Comparison of ENCODE assay signal across 24 cellular contexts in genomic region chr15:79740581-79740980, GRCh38.
"Had no signal": no experiment of that assay in that cellular context is flagged by ENCODE, and none has a peak within 500 bp of the region (broad histone marks: within the 10 kb centered on the region; RNA-seq: fewer than 3 reads in every experiment).

No MANE protein-coding gene starts in this region.

- DNase-seq: dermis blood vessel endothelial cell; effector memory CD4-positive, alpha-beta T cell; foreskin keratinocyte; heart left ventricle; left cardiac atrium; left lung; mesenchymal stem cell; mucosa of descending colon; naive B cell; pancreas; right lobe of liver; small intestine; stimulated activated CD4-positive, alpha-beta T cell treated with anti-CD3 and anti-CD28 coated beads, Interleukin-15, amount 100 ng/mL, for 24 hours; stimulated activated CD4-positive, alpha-beta T cell treated with anti-CD3 and anti-CD28 coated beads, Interleukin-2, amount 100 ng/mL, for 48 hours; stimulated activated naive B cell treated with anti-CD40 and anti-IgM and Interleukin-4, amounts not matched to agents 10 μg/mL and 1 μg/mL and 100 μg/mL, for 72 hours; transverse colon; upper lobe of right lung; uterus had no signal

- ATAC-seq: foreskin keratinocyte; gastroesophageal sphincter; heart left ventricle; left cardiac atrium; left lung; mucosa of descending colon; natural killer cell treated with Interleukin-12 subunit alpha and Interleukin-12 subunit beta and Interleukin-15 and Interleukin-18, amount 100 ng/mL, for 72 hours; pancreas; right lobe of liver; stimulated activated naive B cell treated with anti-CD40 and anti-IgM and Interleukin-4, amounts not matched to agents 10 μg/mL and 1 μg/mL and 100 μg/mL, for 72 hours; upper lobe of right lung had no signal

- H3K4me3 ChIP-seq: esophagus muscularis mucosa, gastroesophageal sphincter, heart left ventricle, hepatocyte, left lung, mucosa of descending colon, pancreas, right lobe of liver, suprapubic skin, transverse colon, upper lobe of right lung, uterus had no signal

- H3K27ac ChIP-seq: esophagus muscularis mucosa, foreskin keratinocyte, gastroesophageal sphincter, heart left ventricle, hepatocyte, left lung, neutrophil, pancreas, right lobe of liver, suprapubic skin, transverse colon, upper lobe of right lung, uterus had no signal
